ENCODE assay signal across 1 cellular context in the genomic region with DNA sequence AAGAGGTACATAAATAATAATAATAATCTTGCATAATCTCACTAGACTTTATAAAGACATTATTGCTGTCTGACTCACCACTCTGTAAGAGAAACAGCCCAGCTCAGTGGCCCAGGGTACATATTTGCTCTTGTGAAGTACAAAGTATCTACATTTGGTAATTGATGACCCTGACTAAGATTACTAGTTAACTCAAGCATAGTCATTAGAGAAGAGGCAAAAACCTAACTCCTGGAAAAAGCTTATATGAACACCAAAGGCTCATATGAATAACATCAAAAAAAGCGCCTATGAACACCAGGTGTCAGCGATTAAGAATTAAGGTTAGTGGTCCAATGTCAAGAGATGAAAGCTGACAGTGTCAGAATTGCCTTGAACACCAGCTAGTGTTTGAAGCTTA.
A peak's percentile ranks its signal among the peaks of the same experiment; 100 is the strongest.
TF ChIP-seq lines count a peak whose summit lies in the region.

No MANE protein-coding gene starts in this region.

TF ChIP-seq in HepG2, 621 proteins besides CTCF, POLR2A, EP300 and RAD21 (continued from another document and continues in another):
- TF ChIP-seq ZNF644 (CRISPR knock-in tag; IDR thresholded peaks at IDR 0.05; ENCODE audit: low read depth) (peak; percentile 75), GTF3A (CRISPR knock-in tag; conservative IDR thresholded peaks at IDR 0.05) (no peak), ESRRA (CRISPR knock-in tag; IDR thresholded peaks at IDR 0.05; ENCODE audit: low read depth) (no peak), PCBP1 (IDR thresholded peaks at IDR 0.05; ENCODE audit: borderline replicate concordance, low read depth, low read length) (no peak), RFX3 (CRISPR knock-in tag; IDR thresholded peaks at IDR 0.05) (no peak), ZNF570 (CRISPR knock-in tag; IDR thresholded peaks at IDR 0.05; ENCODE audit: borderline replicate concordance) (no peak), ZFP1 (CRISPR knock-in tag; IDR thresholded peaks at IDR 0.05) (no peak), NKX3-1 (CRISPR knock-in tag; IDR thresholded peaks at IDR 0.05) (no peak), ZC3H4 (CRISPR knock-in tag; IDR thresholded peaks at IDR 0.05; ENCODE audit: borderline replicate concordance) (no peak), JDP2 (CRISPR knock-in tag; IDR thresholded peaks at IDR 0.05; ENCODE audit: borderline replicate concordance) (no peak), YEATS2 (CRISPR knock-in tag; IDR thresholded peaks at IDR 0.05; ENCODE audit: borderline replicate concordance) (no peak), CBX2 (IDR thresholded peaks at IDR 0.05; ENCODE audit: low read depth, low read length) (no peak), CBX2 (CRISPR knock-in tag; IDR thresholded peaks at IDR 0.05; ENCODE audit: low read depth) (no peak), CENPX (CRISPR knock-in tag; IDR thresholded peaks at IDR 0.05) (no peak), TCF7L2 (IDR thresholded peaks at IDR 0.05; ENCODE audit: low read depth, low read length) (0 out of 2 replicates have a peak, but pooled peaks have one; percentile 43), ZNF383 (CRISPR knock-in tag; IDR thresholded peaks at IDR 0.05; ENCODE audit: borderline replicate concordance) (no peak), THAP11 (CRISPR knock-in tag; IDR thresholded peaks at IDR 0.05) (peak; percentile 41; the same call in 1 of the 2 replicates), MTF2 (CRISPR knock-in tag; IDR thresholded peaks at IDR 0.05; ENCODE audit: borderline replicate concordance) (no peak), RXRB (CRISPR knock-in tag; IDR thresholded peaks at IDR 0.05; ENCODE audit: borderline replicate concordance) (peak; percentile 74; the same call in 1 of the 2 replicates), IKZF1 (IDR thresholded peaks at IDR 0.05) (no peak), KLF13 (CRISPR knock-in tag; IDR thresholded peaks at IDR 0.05) (no peak), MED8 (CRISPR knock-in tag; IDR thresholded peaks at IDR 0.05; ENCODE audit: insufficient replicate concordance) (no peak), ELF3 (CRISPR knock-in tag; IDR thresholded peaks at IDR 0.05) (peak; percentile 77)
- TF ChIP-seq, protein P1, sequence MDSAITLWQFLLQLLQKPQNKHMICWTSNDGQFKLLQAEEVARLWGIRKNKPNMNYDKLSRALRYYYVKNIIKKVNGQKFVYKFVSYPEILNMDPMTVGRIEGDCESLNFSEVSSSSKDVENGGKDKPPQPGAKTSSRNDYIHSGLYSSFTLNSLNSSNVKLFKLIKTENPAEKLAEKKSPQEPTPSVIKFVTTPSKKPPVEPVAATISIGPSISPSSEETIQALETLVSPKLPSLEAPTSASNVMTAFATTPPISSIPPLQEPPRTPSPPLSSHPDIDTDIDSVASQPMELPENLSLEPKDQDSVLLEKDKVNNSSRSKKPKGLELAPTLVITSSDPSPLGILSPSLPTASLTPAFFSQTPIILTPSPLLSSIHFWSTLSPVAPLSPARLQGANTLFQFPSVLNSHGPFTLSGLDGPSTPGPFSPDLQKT (CRISPR knock-in tag; IDR thresholded peaks at IDR 0.05; ENCODE audit: borderline replicate concordance) = no peak
- TF ChIP-seq, protein P2, sequence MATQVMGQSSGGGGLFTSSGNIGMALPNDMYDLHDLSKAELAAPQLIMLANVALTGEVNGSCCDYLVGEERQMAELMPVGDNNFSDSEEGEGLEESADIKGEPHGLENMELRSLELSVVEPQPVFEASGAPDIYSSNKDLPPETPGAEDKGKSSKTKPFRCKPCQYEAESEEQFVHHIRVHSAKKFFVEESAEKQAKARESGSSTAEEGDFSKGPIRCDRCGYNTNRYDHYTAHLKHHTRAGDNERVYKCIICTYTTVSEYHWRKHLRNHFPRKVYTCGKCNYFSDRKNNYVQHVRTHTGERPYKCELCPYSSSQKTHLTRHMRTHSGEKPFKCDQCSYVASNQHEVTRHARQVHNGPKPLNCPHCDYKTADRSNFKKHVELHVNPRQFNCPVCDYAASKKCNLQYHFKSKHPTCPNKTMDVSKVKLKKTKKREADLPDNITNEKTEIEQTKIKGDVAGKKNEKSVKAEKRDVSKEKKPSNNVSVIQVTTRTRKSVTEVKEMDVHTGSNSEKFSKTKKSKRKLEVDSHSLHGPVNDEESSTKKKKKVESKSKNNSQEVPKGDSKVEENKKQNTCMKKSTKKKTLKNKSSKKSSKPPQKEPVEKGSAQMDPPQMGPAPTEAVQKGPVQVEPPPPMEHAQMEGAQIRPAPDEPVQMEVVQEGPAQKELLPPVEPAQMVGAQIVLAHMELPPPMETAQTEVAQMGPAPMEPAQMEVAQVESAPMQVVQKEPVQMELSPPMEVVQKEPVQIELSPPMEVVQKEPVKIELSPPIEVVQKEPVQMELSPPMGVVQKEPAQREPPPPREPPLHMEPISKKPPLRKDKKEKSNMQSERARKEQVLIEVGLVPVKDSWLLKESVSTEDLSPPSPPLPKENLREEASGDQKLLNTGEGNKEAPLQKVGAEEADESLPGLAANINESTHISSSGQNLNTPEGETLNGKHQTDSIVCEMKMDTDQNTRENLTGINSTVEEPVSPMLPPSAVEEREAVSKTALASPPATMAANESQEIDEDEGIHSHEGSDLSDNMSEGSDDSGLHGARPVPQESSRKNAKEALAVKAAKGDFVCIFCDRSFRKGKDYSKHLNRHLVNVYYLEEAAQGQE (IDR thresholded peaks at IDR 0.05; ENCODE audit: borderline replicate concordance in 1 of 2, low read depth in 1 of 2, low read length in 2 of 2) = no peak
- TF ChIP-seq, protein P3, sequence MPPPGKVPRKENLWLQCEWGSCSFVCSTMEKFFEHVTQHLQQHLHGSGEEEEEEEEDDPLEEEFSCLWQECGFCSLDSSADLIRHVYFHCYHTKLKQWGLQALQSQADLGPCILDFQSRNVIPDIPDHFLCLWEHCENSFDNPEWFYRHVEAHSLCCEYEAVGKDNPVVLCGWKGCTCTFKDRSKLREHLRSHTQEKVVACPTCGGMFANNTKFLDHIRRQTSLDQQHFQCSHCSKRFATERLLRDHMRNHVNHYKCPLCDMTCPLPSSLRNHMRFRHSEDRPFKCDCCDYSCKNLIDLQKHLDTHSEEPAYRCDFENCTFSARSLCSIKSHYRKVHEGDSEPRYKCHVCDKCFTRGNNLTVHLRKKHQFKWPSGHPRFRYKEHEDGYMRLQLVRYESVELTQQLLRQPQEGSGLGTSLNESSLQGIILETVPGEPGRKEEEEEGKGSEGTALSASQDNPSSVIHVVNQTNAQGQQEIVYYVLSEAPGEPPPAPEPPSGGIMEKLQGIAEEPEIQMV (CRISPR knock-in tag; IDR thresholded peaks at IDR 0.05; ENCODE audit: low read depth) = no peak
- TF ChIP-seq, protein P4, sequence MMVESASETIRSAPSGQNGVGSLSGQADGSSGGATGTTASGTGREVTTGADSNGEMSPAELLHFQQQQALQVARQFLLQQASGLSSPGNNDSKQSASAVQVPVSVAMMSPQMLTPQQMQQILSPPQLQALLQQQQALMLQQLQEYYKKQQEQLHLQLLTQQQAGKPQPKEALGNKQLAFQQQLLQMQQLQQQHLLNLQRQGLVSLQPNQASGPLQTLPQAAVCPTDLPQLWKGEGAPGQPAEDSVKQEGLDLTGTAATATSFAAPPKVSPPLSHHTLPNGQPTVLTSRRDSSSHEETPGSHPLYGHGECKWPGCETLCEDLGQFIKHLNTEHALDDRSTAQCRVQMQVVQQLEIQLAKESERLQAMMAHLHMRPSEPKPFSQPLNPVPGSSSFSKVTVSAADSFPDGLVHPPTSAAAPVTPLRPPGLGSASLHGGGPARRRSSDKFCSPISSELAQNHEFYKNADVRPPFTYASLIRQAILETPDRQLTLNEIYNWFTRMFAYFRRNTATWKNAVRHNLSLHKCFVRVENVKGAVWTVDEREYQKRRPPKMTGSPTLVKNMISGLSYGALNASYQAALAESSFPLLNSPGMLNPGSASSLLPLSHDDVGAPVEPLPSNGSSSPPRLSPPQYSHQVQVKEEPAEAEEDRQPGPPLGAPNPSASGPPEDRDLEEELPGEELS (CRISPR knock-in tag; IDR thresholded peaks at IDR 0.05) = peak; percentile 62
- TF ChIP-seq, protein P5, sequence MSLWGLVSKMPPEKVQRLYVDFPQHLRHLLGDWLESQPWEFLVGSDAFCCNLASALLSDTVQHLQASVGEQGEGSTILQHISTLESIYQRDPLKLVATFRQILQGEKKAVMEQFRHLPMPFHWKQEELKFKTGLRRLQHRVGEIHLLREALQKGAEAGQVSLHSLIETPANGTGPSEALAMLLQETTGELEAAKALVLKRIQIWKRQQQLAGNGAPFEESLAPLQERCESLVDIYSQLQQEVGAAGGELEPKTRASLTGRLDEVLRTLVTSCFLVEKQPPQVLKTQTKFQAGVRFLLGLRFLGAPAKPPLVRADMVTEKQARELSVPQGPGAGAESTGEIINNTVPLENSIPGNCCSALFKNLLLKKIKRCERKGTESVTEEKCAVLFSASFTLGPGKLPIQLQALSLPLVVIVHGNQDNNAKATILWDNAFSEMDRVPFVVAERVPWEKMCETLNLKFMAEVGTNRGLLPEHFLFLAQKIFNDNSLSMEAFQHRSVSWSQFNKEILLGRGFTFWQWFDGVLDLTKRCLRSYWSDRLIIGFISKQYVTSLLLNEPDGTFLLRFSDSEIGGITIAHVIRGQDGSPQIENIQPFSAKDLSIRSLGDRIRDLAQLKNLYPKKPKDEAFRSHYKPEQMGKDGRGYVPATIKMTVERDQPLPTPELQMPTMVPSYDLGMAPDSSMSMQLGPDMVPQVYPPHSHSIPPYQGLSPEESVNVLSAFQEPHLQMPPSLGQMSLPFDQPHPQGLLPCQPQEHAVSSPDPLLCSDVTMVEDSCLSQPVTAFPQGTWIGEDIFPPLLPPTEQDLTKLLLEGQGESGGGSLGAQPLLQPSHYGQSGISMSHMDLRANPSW (CRISPR knock-in tag; IDR thresholded peaks at IDR 0.05; ENCODE audit: borderline replicate concordance) = no peak
- TF ChIP-seq, protein P6, sequence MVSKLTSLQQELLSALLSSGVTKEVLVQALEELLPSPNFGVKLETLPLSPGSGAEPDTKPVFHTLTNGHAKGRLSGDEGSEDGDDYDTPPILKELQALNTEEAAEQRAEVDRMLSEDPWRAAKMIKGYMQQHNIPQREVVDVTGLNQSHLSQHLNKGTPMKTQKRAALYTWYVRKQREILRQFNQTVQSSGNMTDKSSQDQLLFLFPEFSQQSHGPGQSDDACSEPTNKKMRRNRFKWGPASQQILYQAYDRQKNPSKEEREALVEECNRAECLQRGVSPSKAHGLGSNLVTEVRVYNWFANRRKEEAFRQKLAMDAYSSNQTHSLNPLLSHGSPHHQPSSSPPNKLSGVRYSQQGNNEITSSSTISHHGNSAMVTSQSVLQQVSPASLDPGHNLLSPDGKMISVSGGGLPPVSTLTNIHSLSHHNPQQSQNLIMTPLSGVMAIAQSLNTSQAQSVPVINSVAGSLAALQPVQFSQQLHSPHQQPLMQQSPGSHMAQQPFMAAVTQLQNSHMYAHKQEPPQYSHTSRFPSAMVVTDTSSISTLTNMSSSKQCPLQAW (CRISPR knock-in tag; IDR thresholded peaks at IDR 0.05) = no peak
- TF ChIP-seq, protein P7, sequence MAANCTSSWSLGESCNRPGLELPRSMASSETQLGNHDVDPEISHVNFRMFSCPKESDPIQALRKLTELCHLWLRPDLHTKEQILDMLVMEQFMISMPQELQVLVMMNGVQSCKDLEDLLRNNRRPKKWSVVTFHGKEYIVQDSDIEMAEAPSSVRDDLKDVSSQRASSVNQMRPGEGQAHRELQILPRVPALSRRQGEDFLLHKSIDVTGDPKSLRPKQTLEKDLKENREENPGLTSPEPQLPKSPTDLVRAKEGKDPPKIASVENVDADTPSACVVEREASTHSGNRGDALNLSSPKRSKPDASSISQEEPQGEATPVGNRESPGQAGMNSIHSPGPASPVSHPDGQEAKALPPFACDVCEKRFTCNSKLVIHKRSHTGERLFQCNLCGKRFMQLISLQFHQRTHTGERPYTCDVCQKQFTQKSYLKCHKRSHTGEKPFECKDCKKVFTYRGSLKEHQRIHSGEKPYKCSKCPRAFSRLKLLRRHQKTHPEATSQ (CRISPR knock-in tag; IDR thresholded peaks at IDR 0.05; ENCODE audit: borderline replicate concordance) = no peak
- TF ChIP-seq, protein P8, sequence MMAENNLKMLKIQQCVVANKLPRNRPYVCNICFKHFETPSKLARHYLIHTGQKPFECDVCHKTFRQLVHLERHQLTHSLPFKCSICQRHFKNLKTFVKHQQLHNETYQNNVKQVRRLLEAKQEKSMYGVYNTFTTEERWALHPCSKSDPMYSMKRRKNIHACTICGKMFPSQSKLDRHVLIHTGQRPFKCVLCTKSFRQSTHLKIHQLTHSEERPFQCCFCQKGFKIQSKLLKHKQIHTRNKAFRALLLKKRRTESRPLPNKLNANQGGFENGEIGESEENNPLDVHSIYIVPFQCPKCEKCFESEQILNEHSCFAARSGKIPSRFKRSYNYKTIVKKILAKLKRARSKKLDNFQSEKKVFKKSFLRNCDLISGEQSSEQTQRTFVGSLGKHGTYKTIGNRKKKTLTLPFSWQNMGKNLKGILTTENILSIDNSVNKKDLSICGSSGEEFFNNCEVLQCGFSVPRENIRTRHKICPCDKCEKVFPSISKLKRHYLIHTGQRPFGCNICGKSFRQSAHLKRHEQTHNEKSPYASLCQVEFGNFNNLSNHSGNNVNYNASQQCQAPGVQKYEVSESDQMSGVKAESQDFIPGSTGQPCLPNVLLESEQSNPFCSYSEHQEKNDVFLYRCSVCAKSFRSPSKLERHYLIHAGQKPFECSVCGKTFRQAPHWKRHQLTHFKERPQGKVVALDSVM (CRISPR knock-in tag; IDR thresholded peaks at IDR 0.05) = no peak
- TF ChIP-seq, protein P9, sequence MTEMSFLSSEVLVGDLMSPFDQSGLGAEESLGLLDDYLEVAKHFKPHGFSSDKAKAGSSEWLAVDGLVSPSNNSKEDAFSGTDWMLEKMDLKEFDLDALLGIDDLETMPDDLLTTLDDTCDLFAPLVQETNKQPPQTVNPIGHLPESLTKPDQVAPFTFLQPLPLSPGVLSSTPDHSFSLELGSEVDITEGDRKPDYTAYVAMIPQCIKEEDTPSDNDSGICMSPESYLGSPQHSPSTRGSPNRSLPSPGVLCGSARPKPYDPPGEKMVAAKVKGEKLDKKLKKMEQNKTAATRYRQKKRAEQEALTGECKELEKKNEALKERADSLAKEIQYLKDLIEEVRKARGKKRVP (CRISPR knock-in tag; IDR thresholded peaks at IDR 0.05) = 0 out of 4 replicates have a peak, but pooled peaks of 1 of the 2 experiments have one; percentile 44
- TF ChIP-seq, protein P10, sequence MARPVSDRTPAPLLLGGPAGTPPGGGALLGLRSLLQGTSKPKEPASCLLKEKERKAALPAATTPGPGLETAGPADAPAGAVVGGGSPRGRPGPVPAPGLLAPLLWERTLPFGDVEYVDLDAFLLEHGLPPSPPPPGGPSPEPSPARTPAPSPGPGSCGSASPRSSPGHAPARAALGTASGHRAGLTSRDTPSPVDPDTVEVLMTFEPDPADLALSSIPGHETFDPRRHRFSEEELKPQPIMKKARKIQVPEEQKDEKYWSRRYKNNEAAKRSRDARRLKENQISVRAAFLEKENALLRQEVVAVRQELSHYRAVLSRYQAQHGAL (CRISPR knock-in tag; IDR thresholded peaks at IDR 0.05; ENCODE audit: not compliant biosample characterization) = no peak
- TF ChIP-seq, protein P11, sequence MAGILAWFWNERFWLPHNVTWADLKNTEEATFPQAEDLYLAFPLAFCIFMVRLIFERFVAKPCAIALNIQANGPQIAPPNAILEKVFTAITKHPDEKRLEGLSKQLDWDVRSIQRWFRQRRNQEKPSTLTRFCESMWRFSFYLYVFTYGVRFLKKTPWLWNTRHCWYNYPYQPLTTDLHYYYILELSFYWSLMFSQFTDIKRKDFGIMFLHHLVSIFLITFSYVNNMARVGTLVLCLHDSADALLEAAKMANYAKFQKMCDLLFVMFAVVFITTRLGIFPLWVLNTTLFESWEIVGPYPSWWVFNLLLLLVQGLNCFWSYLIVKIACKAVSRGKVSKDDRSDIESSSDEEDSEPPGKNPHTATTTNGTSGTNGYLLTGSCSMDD (CRISPR knock-in tag; IDR thresholded peaks at IDR 0.05) = no peak
